ENCODE assay signal across 20 cellular contexts in the genomic region with DNA sequence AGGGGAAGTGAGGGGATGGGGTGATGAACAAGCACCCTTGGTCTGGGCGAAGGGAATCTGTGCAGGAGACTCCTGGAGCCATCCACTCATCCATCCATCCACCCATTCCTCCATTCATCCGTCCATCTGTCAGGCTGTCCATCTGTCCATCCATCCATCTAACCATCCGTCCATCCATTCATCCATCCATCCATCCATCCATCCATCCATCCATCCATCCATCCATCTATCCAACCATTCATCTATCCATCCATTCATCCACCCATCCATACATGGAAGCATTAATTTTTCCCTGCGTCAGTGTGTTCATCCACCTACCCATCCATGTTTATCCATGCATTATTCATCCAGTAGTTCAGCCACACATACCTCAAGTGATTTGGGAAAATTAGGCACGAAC. TPM values are rescaled to one million over a fixed set of nuclear protein-coding genes. Genes with fewer than 3 reads are reported as not detected.
DNase-seq lines count a peak whose midpoint lies in the region; FAIRE-seq and TF ChIP-seq lines count a peak whose summit lies in the region.
"Had no signal": no experiment of that assay in that cellular context is flagged by ENCODE, and none has a peak within 500 bp of the region (broad histone marks: within the 10 kb centered on the region; RNA-seq: fewer than 3 reads in every experiment).

No MANE protein-coding gene starts in this region.

- peaks cover 7% of the 10 kb centered on the region for H3K9me3 Mint-ChIP-seq in glutamatergic neuron (ENCODE audit: unreplicated experiment)
- no peaks in the 10 kb centered on the region for H3K9me3 Mint-ChIP-seq in activated T-helper 2 cell treated with anti-CD3 and anti-CD28 coated beads, Interferon-gamma antibody, Interleukin-2, Interleukin-4, amounts not matched to agents 10 μg/mL and 5 μg/mL and 100 μg/mL, durations not matched to agents 14 hours and 24 hours and 36 hours
- H3K9me3 Mint-ChIP-seq: CD8-positive, alpha-beta memory T cell had no signal

- peaks cover 12% of the 10 kb centered on the region for H3K27me3 Mint-ChIP-seq in glutamatergic neuron (ENCODE audit: unreplicated experiment)
- H3K27me3 Mint-ChIP-seq in activated T-helper 2 cell treated with anti-CD3 and anti-CD28 coated beads, Interferon-gamma antibody, Interleukin-2, Interleukin-4, amounts not matched to agents 10 μg/mL and 5 μg/mL and 100 μg/mL, durations not matched to agents 14 hours and 24 hours and 36 hours (ENCODE audit: low read depth): no peaks in the 10 kb centered on the region
- H3K27me3 Mint-ChIP-seq: B cell had no signal

- TF ChIP-seq CTCF in glutamatergic neuron (IDR thresholded peaks at IDR 0.05; ENCODE audit: partially characterized antibody, unreplicated experiment): no peak

- intact Hi-C loops in activated T-helper 2 cell treated with anti-CD3 and anti-CD28 coated beads, Interferon-gamma antibody, Interleukin-2, Interleukin-4, amounts not matched to agents 10 μg/mL and 5 μg/mL and 100 μg/mL, durations not matched to agents 14 hours and 24 hours and 36 hours (cut with micrococcal nuclease): no loop called here

- DNase-seq in HTR-8/SVneo (ENCODE audit: insufficient read length, low spot score) (no peak), glutamatergic neuron (no peak), urothelium cell line (ENCODE audit: low spot score) (no peak), H4 (ENCODE audit: low spot score) (no peak), 8988T (no peak)
- no peak for DNase-seq in activated T-helper 2 cell treated with anti-CD3 and anti-CD28 coated beads, Interferon-gamma antibody, Interleukin-2, Interleukin-4, amounts not matched to agents 10 μg/mL and 5 μg/mL and 100 μg/mL, durations not matched to agents 14 hours and 24 hours and 36 hours (ENCODE audit: low spot score)
- DNase-seq: CD4-positive, CD25-positive, alpha-beta regulatory T cell; CD8-positive, alpha-beta memory T cell; DMS 273 treated with DMSO at 0.1 percent for 48 hours; DMS79; EL; GDM1; GOT3; H7; HCEC 1CT had no signal

- peak overlapping the region; percentile 2 for H3K27ac Mint-ChIP-seq in glutamatergic neuron (ENCODE audit: unreplicated experiment)
- H3K27ac Mint-ChIP-seq in activated T-helper 2 cell treated with anti-CD3 and anti-CD28 coated beads, Interferon-gamma antibody, Interleukin-2, Interleukin-4, amounts not matched to agents 10 μg/mL and 5 μg/mL and 100 μg/mL, durations not matched to agents 14 hours and 24 hours and 36 hours: no peak overlapping the region
- H3K27ac Mint-ChIP-seq: B cell had no signal

- FAIRE-seq in HTR-8/SVneo (lab: Jason Lieb, UNC): peak; percentile 62
- FAIRE-seq in urothelium cell line (lab: Jason Lieb, UNC): peak; percentile 27
- FAIRE-seq: A204.1, D721Med, GM12878, GM18507 had no signal

- H3K4me3 Mint-ChIP-seq in glutamatergic neuron (ENCODE audit: unreplicated experiment): no peak overlapping the region
- H3K4me3 Mint-ChIP-seq in activated T-helper 2 cell treated with anti-CD3 and anti-CD28 coated beads, Interferon-gamma antibody, Interleukin-2, Interleukin-4, amounts not matched to agents 10 μg/mL and 5 μg/mL and 100 μg/mL, durations not matched to agents 14 hours and 24 hours and 36 hours (ENCODE audit: low read depth): no peak overlapping the region
- H3K4me3 Mint-ChIP-seq: B cell; CD4-positive, CD25-positive, alpha-beta regulatory T cell had no signal

- H3K36me3 Mint-ChIP-seq in glutamatergic neuron (ENCODE audit: unreplicated experiment): peaks cover 5% of the 10 kb centered on the region
- H3K36me3 Mint-ChIP-seq in activated T-helper 2 cell treated with anti-CD3 and anti-CD28 coated beads, Interferon-gamma antibody, Interleukin-2, Interleukin-4, amounts not matched to agents 10 μg/mL and 5 μg/mL and 100 μg/mL, durations not matched to agents 14 hours and 24 hours and 36 hours (ENCODE audit: low read depth): no peaks in the 10 kb centered on the region
- H3K36me3 Mint-ChIP-seq: CD4-positive, CD25-positive, alpha-beta regulatory T cell; CD8-positive, alpha-beta memory T cell had no signal

- peaks cover 3% of the 10 kb centered on the region for H3K4me1 Mint-ChIP-seq in glutamatergic neuron (ENCODE audit: low read depth, unreplicated experiment)
- no peaks in the 10 kb centered on the region for H3K4me1 Mint-ChIP-seq in activated T-helper 2 cell treated with anti-CD3 and anti-CD28 coated beads, Interferon-gamma antibody, Interleukin-2, Interleukin-4, amounts not matched to agents 10 μg/mL and 5 μg/mL and 100 μg/mL, durations not matched to agents 14 hours and 24 hours and 36 hours (ENCODE audit: low read depth)
- H3K4me1 Mint-ChIP-seq: B cell; CD4-positive, CD25-positive, alpha-beta regulatory T cell had no signal

RNA-seq across cellular contexts. Expression of a gene that starts 32.0 kb away (rescaled TPM):
- 0.37 TPM for total RNA-seq in glutamatergic neuron (ENCODE audit: unreplicated experiment)
- total RNA-seq in H4 (2014; rRNA removed; shearing (Covaris generic)): 0.76 TPM in 1 of 2 replicates, not detected in the other
- 0.91 TPM in 1 of 2 replicates, not detected in the other for total RNA-seq in activated T-helper 2 cell treated with anti-CD3 and anti-CD28 coated beads, Interferon-gamma antibody, Interleukin-2, Interleukin-4, amounts not matched to agents 10 μg/mL and 5 μg/mL and 100 μg/mL, durations not matched to agents 14 hours and 24 hours and 36 hours
- total RNA-seq: CD4-positive, CD25-positive, alpha-beta regulatory T cell; GM12878 had no signal
